19 cellular contexts compared by ENCODE assay signal in genomic region chr11:107593941-107594340, GRCh38. TPM values are rescaled to one million over a fixed set of nuclear protein-coding genes. Genes with fewer than 3 reads are reported as not detected.
"Had no signal": no experiment of that assay in that cellular context is flagged by ENCODE, and none has a peak within 500 bp of the region (broad histone marks: within the 10 kb centered on the region; RNA-seq: fewer than 3 reads in every experiment).

No MANE protein-coding gene starts in this region.

- H3K36me3 ChIP-seq: adrenal gland, right lobe of liver, stomach, upper lobe of right lung had no signal

- H3K9me3 ChIP-seq: adrenal gland, psoas muscle, right lobe of liver, stomach, testis, upper lobe of right lung had no signal

- DNase-seq: activated B cell treated with CpG ODN at 0.5 μM for 24 hours; activated CD4-positive, alpha-beta T cell treated with anti-CD3 and anti-CD28 coated beads for 48 hours; activated CD8-positive, alpha-beta T cell treated with anti-CD3 and anti-CD28 coated beads for 36 hours; activated effector memory CD4-positive, alpha-beta T cell treated with anti-CD3 and anti-CD28 coated beads, Interleukin-2, amount 50 U/mL, for 16 hours; activated T-cell treated with anti-CD3 and anti-CD28 coated beads, Interleukin-2, amount 50 U/mL, for 48 hours; adrenal gland; kidney glomerular epithelial cell; mesendoderm; natural killer cell; psoas muscle; right lobe of liver; stomach; T-helper 2 cell; testis; upper lobe of right lung had no signal

- H3K4me3 ChIP-seq: adrenal gland, hepatocyte, psoas muscle, right lobe of liver, stomach, testis, upper lobe of right lung had no signal

- H3K27me3 ChIP-seq: right lobe of liver, testis had no signal

- H3K4me1 ChIP-seq: psoas muscle had no signal

- H3K27ac ChIP-seq: adrenal gland, hepatocyte, psoas muscle, right lobe of liver, stomach, testis, upper lobe of right lung had no signal

- ATAC-seq: activated CD8-positive, alpha-beta T cell treated with anti-CD3 and anti-CD28 coated beads for 36 hours; esophagus mucosa; natural killer cell; psoas muscle; right lobe of liver; upper lobe of right lung had no signal

RNA-seq across cellular contexts. Expression of gene ELMOD1, which starts 3.0 kb away (rescaled TPM):
- total RNA-seq: activated B cell treated with CpG ODN at 0.5 μM for 24 hours; activated CD8-positive, alpha-beta T cell treated with anti-CD3 and anti-CD28 coated beads for 36 hours; esophagus mucosa; glomerular endothelial cell; natural killer cell; omental fat pad had no signal
